In the genomic region with DNA sequence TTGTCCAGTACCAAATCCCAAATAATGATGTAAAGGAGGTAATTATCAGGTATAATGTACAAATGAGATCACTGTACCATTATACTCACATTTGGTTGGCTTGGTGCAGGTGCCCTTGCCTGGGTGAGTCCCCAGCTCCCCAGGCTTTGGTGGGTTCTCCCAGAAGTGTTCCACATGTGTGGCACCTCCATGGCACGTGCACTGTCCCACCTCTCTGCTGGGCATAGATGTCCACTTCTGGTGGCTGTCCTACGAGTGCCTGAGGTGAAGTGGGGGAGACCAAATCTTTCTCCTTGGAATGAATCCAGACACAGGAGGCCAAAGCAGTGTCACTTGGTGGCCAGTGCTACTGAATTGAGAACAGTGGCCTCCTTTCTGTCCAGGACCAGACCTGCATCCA, we compare ENCODE assay signal across 27 cellular contexts.
"Had no signal": no experiment of that assay in that cellular context is flagged by ENCODE, and none has a peak within 500 bp of the region (broad histone marks: within the 10 kb centered on the region; RNA-seq: fewer than 3 reads in every experiment).

No MANE protein-coding gene starts in this region.

- H3K9me3 ChIP-seq: ovary, psoas muscle, spleen, stomach, thoracic aorta, thyroid gland, tibial nerve, vagina had no signal

- H3K4me2 ChIP-seq: smooth muscle cell had no signal

- H3K4me1 ChIP-seq: parathyroid adenoma, psoas muscle, spleen, thyroid gland had no signal

- ATAC-seq: naive thymus-derived CD8-positive, alpha-beta T cell; natural killer cell treated with Interleukin-12 subunit alpha and Interleukin-12 subunit beta and Interleukin-15 and Interleukin-18, amount 100 ng/mL, for 72 hours; psoas muscle; right cardiac atrium; sciatic nerve; stimulated activated naive B cell treated with anti-CD40 and anti-IgM and Interleukin-4, amounts not matched to agents 10 μg/mL and 1 μg/mL and 100 μg/mL, for 72 hours had no signal

- H3K79me2 ChIP-seq: parathyroid adenoma had no signal

- H3K27ac ChIP-seq: ovary, parathyroid adenoma, psoas muscle, skin epidermis, spleen, stomach, thoracic aorta, thyroid gland, tibial nerve, vagina had no signal

- H3K9ac ChIP-seq: parathyroid adenoma had no signal

- H3K4me3 ChIP-seq: ovary, psoas muscle, skin epidermis, smooth muscle cell, spleen, stomach, thoracic aorta, thyroid gland, tibial nerve, vagina had no signal

- H3K36me3 ChIP-seq: ovary, spleen, stomach, thoracic aorta, thyroid gland, tibial nerve, vagina had no signal

- DNase-seq: naive B cell; naive thymus-derived CD8-positive, alpha-beta T cell; nephron progenitor cell; occipital lobe; ovary; posterior cingulate gyrus; psoas muscle; spleen; stimulated activated CD4-positive, alpha-beta T cell treated with anti-CD3 and anti-CD28 coated beads, Interleukin-12 subunit alpha, Interleukin-12 subunit beta, amount 100 ng/mL, for 4 hours; stimulated activated CD4-positive, alpha-beta T cell treated with anti-CD3 and anti-CD28 coated beads, Interleukin-1b, Interleukin-23, amount 100 ng/mL, for 48 hours; stimulated activated CD4-positive, alpha-beta T cell treated with anti-CD3 and anti-CD28 coated beads, Interleukin-4, amount 100 ng/mL, for 1 hour; stimulated activated CD4-positive, alpha-beta T cell treated with anti-CD3 and anti-CD28 coated beads, Interleukin-4, amount 100 ng/mL, for 4 hours; stimulated activated CD8-positive, alpha-beta memory T cell treated with anti-CD3 and anti-CD28 coated beads, Interleukin-4, amount 100 ng/mL, for 48 hours; stimulated activated naive B cell treated with anti-CD40 and anti-IgM and Interleukin-4, amounts not matched to agents 10 μg/mL and 1 μg/mL and 100 μg/mL, for 72 hours; stimulated activated naive CD4-positive, alpha-beta T cell treated with Interleukin-2 at 50 U/mL for 16 hours; stomach; thyroid gland had no signal

- H2AFZ ChIP-seq: parathyroid adenoma had no signal

- FAIRE-seq: urothelium cell line had no signal

- H3K27me3 ChIP-seq: ovary, thyroid gland, tibial nerve, vagina had no signal
